Comparison of ENCODE assay signal across 8 cellular contexts in the genomic region with DNA sequence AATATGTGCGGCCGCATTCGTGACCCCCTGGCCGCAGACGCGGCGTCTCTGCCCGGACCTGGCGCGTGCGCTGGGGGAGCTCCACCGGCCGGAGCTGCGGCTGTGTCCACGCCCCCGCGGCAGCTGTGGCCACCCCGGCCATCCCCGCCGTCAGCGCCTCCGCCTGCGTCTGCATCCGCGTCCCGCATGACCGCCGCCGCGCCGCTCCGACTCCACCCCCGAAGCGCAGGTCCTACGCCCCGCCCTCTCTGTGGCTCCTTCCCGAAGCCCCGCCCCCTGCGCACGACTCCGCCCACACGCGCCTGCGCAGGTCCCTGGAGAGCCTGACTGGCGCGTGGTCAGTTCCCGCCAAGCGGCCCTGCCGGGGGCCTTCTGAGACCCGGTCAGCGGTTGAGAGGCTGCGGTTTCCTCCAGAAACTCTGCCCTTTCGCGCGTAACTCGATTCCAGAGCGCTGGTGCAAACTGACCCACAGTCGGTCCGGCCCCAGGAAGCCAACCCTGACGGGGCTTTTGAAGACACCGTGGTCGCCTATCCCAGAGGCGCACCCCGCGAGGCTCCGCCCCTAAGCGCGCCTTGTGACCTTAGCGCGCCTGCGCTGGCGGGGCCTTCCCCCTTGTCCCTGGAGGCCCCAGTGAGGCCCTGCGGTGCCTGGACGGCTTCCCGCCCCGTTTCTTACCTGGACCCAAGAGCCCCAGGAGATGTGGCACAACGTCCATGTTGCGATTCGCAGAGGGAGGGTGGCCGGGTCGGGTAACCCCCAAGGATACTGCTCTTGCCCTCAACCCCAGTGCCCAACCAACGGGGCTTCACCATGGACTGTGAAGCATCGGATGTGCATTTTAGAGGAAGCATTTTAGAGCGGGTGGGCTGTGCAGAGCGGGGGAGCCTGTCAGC. TPM values are rescaled to one million over a fixed set of nuclear protein-coding genes. Genes with fewer than 3 reads are reported as not detected.
A peak's percentile ranks its signal among the peaks of the same experiment; 100 is the strongest.
DNase-seq lines count a peak whose midpoint lies in the region; ATAC-seq and TF ChIP-seq lines count a peak whose summit lies in the region.

TSS of gene LAGE3 (minus strand) at position 554 of the 895 bp plus-strand sequence. CDS start at position 188, 366 bp downstream.

- no peaks in the 10 kb centered on the region for H3K36me3 Mint-ChIP-seq in T-helper 17 cell (ENCODE audit: low read depth)

- H3K27ac ChIP-seq in right atrium auricular region, result peak within 1 kb of the TSS; percentile 83
- peak within 1 kb of the TSS; percentile 70 to 86 for H3K27ac ChIP-seq in uterus

- peak; percentile 76 for ATAC-seq in HG02852 (IDR thresholded peaks at IDR 0.05; ENCODE audit: unreplicated experiment)
- ATAC-seq in T-helper 17 cell, result peak; percentile 90

- H3K27me3 ChIP-seq in right atrium auricular region, result no peaks in the 10 kb centered on the region
- no peaks in the 10 kb centered on the region for H3K27me3 ChIP-seq in uterus

- H3K9me3 ChIP-seq in T-helper 17 cell (ENCODE audit: control insufficient read depth, low read length, poor library complexity, severe bottlenecking) (no peaks in the 10 kb centered on the region), right atrium auricular region (no peaks in the 10 kb centered on the region), uterus (no peaks in the 10 kb centered on the region)

- H3K27me3 Mint-ChIP-seq in T-helper 17 cell, result no peaks in the 10 kb centered on the region

- no peaks in the 10 kb centered on the region for H3K36me3 ChIP-seq in right atrium auricular region
- no peaks in the 10 kb centered on the region for H3K36me3 ChIP-seq in uterus

- TF ChIP-seq POLR2A in GM15510 (IDR thresholded peaks at IDR 0.05; ENCODE audit: borderline replicate concordance, extremely low read depth, insufficient read length) (peak; percentile 74), uterus (IDR thresholded peaks at IDR 0.05) (peak; percentile 52 to 62)

- H3K4me3 ChIP-seq in right atrium auricular region (peak within 1 kb of the TSS; percentile 45 to 55), uterus (peak within 1 kb of the TSS; percentile 33 to 49)

- intact Hi-C loops in uterus (cut with DNase I; ENCODE audit: low total_unique reads), result no loop called here

- peak within 1 kb of the TSS; percentile 81 for H3K4me3 Mint-ChIP-seq in T-helper 17 cell

- H3K27ac Mint-ChIP-seq in T-helper 17 cell, result peak within 1 kb of the TSS; percentile 88

- H3K4me1 ChIP-seq in right atrium auricular region (peaks cover 0 to 5% of the 10 kb centered on the region in 2 donors), uterus (peaks cover 0 to 3% of the 10 kb centered on the region in 2 donors)

- H3K4me1 Mint-ChIP-seq in T-helper 17 cell, result peaks cover 6% of the 10 kb centered on the region

- DNase-seq in NCI-H146 (lab: John Stamatoyannopoulos, UW) (peak; percentile 91), T-helper 17 cell (peak; percentile 88 to 91 (median 88)), amygdala (lab: John Stamatoyannopoulos, UW) (peak; percentile 17 to 93 (median 82)), right atrium auricular region (ENCODE audit: low spot score) (peak; percentile 89), putamen (ENCODE audit: low spot score) (peak; percentile 86), uterus (peak; percentile 91 to 93)

- TF ChIP-seq CTCF in right atrium auricular region (IDR thresholded peaks at IDR 0.05) (no peak), uterus (IDR thresholded peaks at IDR 0.05) (peak in 1 of 4 experiments; percentile 18)

RNA-seq across cellular contexts. Expression of gene LAGE3, which starts in this region (rescaled TPM):
- total RNA-seq in T-helper 17 cell (1 to 10 TPM; 9.1 to 9.5 TPM), right atrium auricular region (10 to 100 TPM; 20.1 to 32.9 TPM), uterus (10 to 100 TPM in 2 of 4 donors, 1 to 10 TPM in 1, not detected in 1; 4.7 to 19.4 (median 13.1) TPM)

Comparison
In these comparisons a context has a peak if more than half of its experiments do, and no peak if none do; other contexts are left out.
1. Peak in every context shown above with its lines: DNase-seq, ATAC-seq, H3K4me3 ChIP-seq and H3K27ac ChIP-seq.